15 cellular contexts compared by ENCODE assay signal in genomic region chr20:17605131-17605660, GRCh38. TPM values are rescaled to one million over a fixed set of nuclear protein-coding genes. Genes with fewer than 3 reads are reported as not detected.
DNase-seq lines count a peak whose midpoint lies in the region; ATAC-seq and TF ChIP-seq lines count a peak whose summit lies in the region.
"Had no signal": no experiment of that assay in that cellular context is flagged by ENCODE, and none has a peak within 500 bp of the region (broad histone marks: within the 10 kb centered on the region; RNA-seq: fewer than 3 reads in every experiment).

No MANE protein-coding gene starts in this region.

- H3K9me3 ChIP-seq in left ventricle myocardium inferior (replicated peaks) (no peaks in the 10 kb centered on the region), hepatocyte (ENCODE audit: low read depth) (no peaks in the 10 kb centered on the region), upper lobe of right lung (no peaks in the 10 kb centered on the region), vagina (no peaks in the 10 kb centered on the region)

- H3K79me2 ChIP-seq in hepatocyte: peaks cover 56% of the 10 kb centered on the region

- peaks cover 23% of the 10 kb centered on the region for H4K20me1 ChIP-seq in hepatocyte (ENCODE audit: insufficient read depth, poor library complexity, severe bottlenecking)

- intact Hi-C loops in left ventricle myocardium inferior (cut with micrococcal nuclease): no loop called here
- intact Hi-C loops in Right ventricle myocardium inferior (cut with DNase I): loop anchor here (5.0 kb wide), 1 partner anchor 33 kb away; the partner anchor contains the start of gene DSTN
- intact Hi-C loops in upper lobe of right lung (cut with DNase I): no loop called here
- intact Hi-C loops in vagina (cut with DNase I): no loop called here

- H3K4me3 ChIP-seq in left ventricle myocardium inferior (no peak overlapping the region), hepatocyte (no peak overlapping the region), upper lobe of right lung (no peak overlapping the region), vagina (no peak overlapping the region)
- H3K4me3 ChIP-seq: GM23248 had no signal

- WGBS in hepatocyte (ENCODE audit: low lambda C conversion rate, missing lambda C conversion rate): 72% methylated on average over 5 of the region's 5 CpGs

- no peak for TF ChIP-seq CTCF in left ventricle myocardium inferior (IDR thresholded peaks at IDR 0.05; ENCODE audit: borderline replicate concordance)
- no peak for TF ChIP-seq CTCF in hepatocyte (IDR thresholded peaks at IDR 0.05; ENCODE audit: poor library complexity)
- no peak for TF ChIP-seq CTCF in nephron progenitor cell (IDR thresholded peaks at IDR 0.05)
- no peak for TF ChIP-seq CTCF in upper lobe of right lung (IDR thresholded peaks at IDR 0.05)
- TF ChIP-seq CTCF in vagina (IDR thresholded peaks at IDR 0.05): no peak

- peak overlapping the region; percentile 81 for H3K27ac Mint-ChIP-seq in nephron progenitor cell
- H3K27ac Mint-ChIP-seq: activated naive CD8-positive, alpha-beta T cell treated with anti-CD3 and anti-CD28 coated beads, Interleukin-2, amount 10 ng/mL, durations not matched to agents 7 days and 5 days; activated T-cell treated with anti-CD3 and anti-CD28 coated beads, Interleukin-2, amount 50 U/mL, for 24 hours had no signal

- H3K4me1 Mint-ChIP-seq in nephron progenitor cell: peaks cover 14% of the 10 kb centered on the region

- DNase-seq in left ventricle myocardium inferior: no peak
- no peak for DNase-seq in Right ventricle myocardium inferior (ENCODE audit: missing footprints)
- DNase-seq in hepatocyte (ENCODE audit: low spot score): no peak
- no peak for DNase-seq in nephron progenitor cell
- no peak for DNase-seq in upper lobe of right lung
- DNase-seq in vagina (ENCODE audit: extremely low spot score in 2 of 2): no peak
- DNase-seq in RKO (ENCODE audit: low spot score): no peak
- DNase-seq in activated CD4-positive, alpha-beta T cell treated with anti-CD3 and anti-CD28 coated beads, Interleukin-2, amount 50 U/mL, for 4 hours: no peak
- DNase-seq: activated CD4-positive, CD25-positive, alpha-beta regulatory T cell treated with anti-CD3 and anti-CD28 coated beads, Interleukin-2, amount 50 U/mL, for 72 hours; activated naive CD8-positive, alpha-beta T cell treated with anti-CD3 and anti-CD28 coated beads, Interleukin-2, amount 10 ng/mL, durations not matched to agents 7 days and 5 days; activated T-cell treated with anti-CD3 and anti-CD28 coated beads, Interleukin-2, amount 50 U/mL, for 24 hours; GM23248; NCI-H2081 treated with DMSO at 0.1 percent for 48 hours; stimulated activated CD4-positive, alpha-beta T cell treated with anti-CD3 and anti-CD28 coated beads, Interleukin-2, amount 100 ng/mL, for 24 hours; trophoblast cell had no signal

- H3K4me1 ChIP-seq in left ventricle myocardium inferior: peaks cover 71% of the 10 kb centered on the region
- peaks cover 29% of the 10 kb centered on the region for H3K4me1 ChIP-seq in hepatocyte (ENCODE audit: insufficient read depth)
- peaks cover 16% of the 10 kb centered on the region for H3K4me1 ChIP-seq in upper lobe of right lung
- peaks cover 44% of the 10 kb centered on the region for H3K4me1 ChIP-seq in vagina

- H3K27ac ChIP-seq in left ventricle myocardium inferior (replicated peaks): peak overlapping the region; percentile 2
- H3K27ac ChIP-seq in hepatocyte: peak overlapping the region; percentile 22
- no peak overlapping the region for H3K27ac ChIP-seq in upper lobe of right lung
- no peak overlapping the region for H3K27ac ChIP-seq in vagina
- H3K27ac ChIP-seq: GM23248 had no signal

- TF ChIP-seq POLR2A in vagina (IDR thresholded peaks at IDR 0.05): no peak

- H3K4me2 ChIP-seq in hepatocyte: no peak overlapping the region

- H3K36me3 ChIP-seq in left ventricle myocardium inferior (peaks cover 81% of the 10 kb centered on the region), hepatocyte (replicated peaks; ENCODE audit: insufficient read depth, low read depth) (no peaks in the 10 kb centered on the region), upper lobe of right lung (peaks cover 75% of the 10 kb centered on the region), vagina (peaks cover 0 to 15% of the 10 kb centered on the region in 2 donors)

- H3K4me3 Mint-ChIP-seq in nephron progenitor cell: no peak overlapping the region
- H3K4me3 Mint-ChIP-seq: activated naive CD8-positive, alpha-beta T cell treated with anti-CD3 and anti-CD28 coated beads, Interleukin-2, amount 10 ng/mL, durations not matched to agents 7 days and 5 days; activated T-cell treated with anti-CD3 and anti-CD28 coated beads, Interleukin-2, amount 50 U/mL, for 24 hours had no signal

- H3K27me3 ChIP-seq in left ventricle myocardium inferior (ENCODE audit: low read depth) (no peaks in the 10 kb centered on the region), hepatocyte (no peaks in the 10 kb centered on the region), upper lobe of right lung (no peaks in the 10 kb centered on the region), vagina (no peaks in the 10 kb centered on the region)

- peaks cover 36% of the 10 kb centered on the region for H3K36me3 Mint-ChIP-seq in nephron progenitor cell (ENCODE audit: low read depth)

- ATAC-seq in Right ventricle myocardium inferior (no peak), upper lobe of right lung (peak; percentile 75)

- H3K9me2 ChIP-seq in hepatocyte (replicated peaks; ENCODE audit: insufficient read depth): no peaks in the 10 kb centered on the region

- H3K27me3 Mint-ChIP-seq in nephron progenitor cell (ENCODE audit: low read depth, poor library complexity): no peaks in the 10 kb centered on the region
- H3K27me3 Mint-ChIP-seq: activated naive CD8-positive, alpha-beta T cell treated with anti-CD3 and anti-CD28 coated beads, Interleukin-2, amount 10 ng/mL, durations not matched to agents 7 days and 5 days; activated T-cell treated with anti-CD3 and anti-CD28 coated beads, Interleukin-2, amount 50 U/mL, for 24 hours had no signal

- no peak overlapping the region for H2AFZ ChIP-seq in hepatocyte
- H2AFZ ChIP-seq: GM23248 had no signal

- H3K9me3 Mint-ChIP-seq in nephron progenitor cell: no peaks in the 10 kb centered on the region
- H3K9me3 Mint-ChIP-seq: activated naive CD8-positive, alpha-beta T cell treated with anti-CD3 and anti-CD28 coated beads, Interleukin-2, amount 10 ng/mL, durations not matched to agents 7 days and 5 days; activated T-cell treated with anti-CD3 and anti-CD28 coated beads, Interleukin-2, amount 50 U/mL, for 24 hours had no signal

RNA-seq across cellular contexts. Expression of gene DSTN, which starts 35.3 kb away (rescaled TPM):
- total RNA-seq in left ventricle myocardium inferior: 635 TPM
- 865 TPM for total RNA-seq in Right ventricle myocardium inferior
- total RNA-seq in hepatocyte: 315 and 342 TPM in 2 replicates
- 352 and 369 TPM in 2 replicates for polyA plus RNA-seq in hepatocyte
- 463 TPM for total RNA-seq in upper lobe of right lung
- 326 TPM for total RNA-seq in vagina

Comparison
In these comparisons a context has a peak if more than half of its experiments do, and no peak if none do; other contexts are left out.
1. H3K27ac ChIP-seq: peak in left ventricle myocardium inferior (single experiment) and hepatocyte (single experiment); none in upper lobe of right lung (single experiment) and vagina (single experiment).